Comparison of ENCODE assay signal across 8 cellular contexts in the genomic region with DNA sequence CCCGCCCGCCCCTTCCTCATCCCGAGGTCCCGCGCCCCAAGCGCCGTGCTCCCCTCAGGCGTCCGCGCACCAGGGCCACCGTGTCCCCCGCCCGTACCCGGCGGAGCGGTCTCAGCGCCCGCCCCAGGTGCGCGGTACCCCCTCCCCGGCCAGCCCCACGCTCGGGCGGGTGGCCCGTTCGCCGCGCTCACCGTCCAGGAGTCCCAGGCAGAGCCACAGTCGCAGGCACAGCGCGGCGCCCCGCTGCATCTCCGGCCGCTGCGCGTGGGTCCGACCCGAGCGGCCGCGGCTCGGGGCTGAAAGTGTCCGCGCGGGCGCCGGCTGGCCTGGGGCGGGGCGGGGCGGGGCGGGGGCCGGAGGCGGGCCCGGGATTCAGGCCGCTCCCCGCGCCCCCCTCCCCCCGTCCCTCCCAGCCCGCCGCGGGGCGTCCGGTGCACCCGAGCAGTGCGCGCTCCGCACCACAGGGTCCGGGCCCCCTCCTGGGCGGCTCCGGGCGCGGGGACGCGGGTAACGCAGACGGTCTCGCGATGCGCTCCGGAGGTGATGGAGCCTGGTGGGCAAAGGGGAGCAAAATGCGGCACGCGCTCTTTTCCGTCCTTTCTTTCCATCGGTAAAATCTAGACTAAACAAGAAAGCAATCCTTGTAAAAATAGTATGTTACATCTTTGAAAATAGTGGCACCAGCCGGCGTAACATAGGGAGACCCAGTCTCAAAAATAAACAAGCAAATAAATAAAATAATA. TPM values are rescaled to one million over a fixed set of nuclear protein-coding genes. Genes with fewer than 3 reads are reported as not detected.
DNase-seq lines count a peak whose midpoint lies in the region; ATAC-seq and TF ChIP-seq lines count a peak whose summit lies in the region.

TSS of gene FLT4 (minus strand) at position 304 of the 743 bp plus-strand sequence. CDS start at position 249, 55 bp downstream.

- H3K4me1 Mint-ChIP-seq in effector memory CD8-positive, alpha-beta T cell (ENCODE audit: low read depth in 2 of 2): peaks cover 19 to 22% of the 10 kb centered on the region in 2 donors
- H3K4me1 Mint-ChIP-seq in naive thymus-derived CD8-positive, alpha-beta T cell: peaks cover 13 to 27% (median 19%) of the 10 kb centered on the region in 4 donors

- peak within 1 kb of the TSS; percentile 80 to 85 for H3K4me3 Mint-ChIP-seq in effector memory CD8-positive, alpha-beta T cell
- peak within 1 kb of the TSS; percentile 84 to 92 (median 89) for H3K4me3 Mint-ChIP-seq in naive thymus-derived CD8-positive, alpha-beta T cell

- H3K9me3 Mint-ChIP-seq in effector memory CD8-positive, alpha-beta T cell: no peaks in the 10 kb centered on the region
- H3K9me3 Mint-ChIP-seq in naive thymus-derived CD8-positive, alpha-beta T cell: no peaks in the 10 kb centered on the region

- peaks cover 4% of the 10 kb centered on the region for H3K36me3 Mint-ChIP-seq in effector memory CD8-positive, alpha-beta T cell (ENCODE audit: insufficient read depth)
- peaks cover 0 to 5% (median 0%) of the 10 kb centered on the region in 3 donors for H3K36me3 Mint-ChIP-seq in naive thymus-derived CD8-positive, alpha-beta T cell

- peak; percentile 60 for ATAC-seq in effector memory CD8-positive, alpha-beta T cell (replicated peaks)
- peak; percentile 55 to 66 for ATAC-seq in naive thymus-derived CD8-positive, alpha-beta T cell
- no peak for ATAC-seq in GM21723 (IDR thresholded peaks at IDR 0.05; ENCODE audit: unreplicated experiment)

- H3K4me3 ChIP-seq in AG04450 (ENCODE audit: low read depth, low read length) (peak within 1 kb of the TSS; percentile 37; the same call in 1 of the 2 replicates), LNCaP clone FGC (ENCODE audit: low read depth, low read length) (peak within 1 kb of the TSS; percentile 40)

- H3K27ac Mint-ChIP-seq in effector memory CD8-positive, alpha-beta T cell: peak within 1 kb of the TSS in 1 of 2 donors; percentile 74
- H3K27ac Mint-ChIP-seq in naive thymus-derived CD8-positive, alpha-beta T cell: peak within 1 kb of the TSS in 7 of 10 donors; percentile 61 to 86 (median 77)

- no peak for DNase-seq in AG04450 (ENCODE audit: low read depth, low spot score)
- DNase-seq in LNCaP clone FGC (ENCODE audit: low read depth): no peak
- no peak for DNase-seq in effector memory CD8-positive, alpha-beta T cell
- DNase-seq in naive thymus-derived CD8-positive, alpha-beta T cell: peak in 2 of 10 donors; percentile 16 to 58
- DNase-seq in SIG-M5 (lab: John Stamatoyannopoulos, UW): no peak
- no peak for DNase-seq in stimulated activated CD4-positive, alpha-beta T cell treated with anti-CD3 and anti-CD28 coated beads, Interleukin-2, amount 100 ng/mL, for 48 hours
- no peak for DNase-seq in putamen (ENCODE audit: low spot score)

- POLR2A ChIA-PET in AG04450 (lab: Yijun Ruan, JAX): no interaction called here
- POLR2A ChIA-PET in naive thymus-derived CD8-positive, alpha-beta T cell (lab: Charles Lee): interaction anchor here (0.7 to 3.0 kb wide), 9 partner anchors 8 to 181 kb away, joined by 3 to 9 read pairs (median 3); partner anchors contain the start of gene MGAT1

- no peaks in the 10 kb centered on the region; the same call in 1 of the 2 replicates for H3K9me3 ChIP-seq in AG04450 (ENCODE audit: control insufficient read depth, insufficient read depth, low read length)

- CTCF ChIA-PET in AG04450 (lab: Charles Lee): interaction anchor here (0.7 kb wide), 1 partner anchor 94 kb away, joined by 3 read pairs; no protein-coding TSS in a partner anchor

- peaks cover 38% of the 10 kb centered on the region for H3K27me3 ChIP-seq in AG04450 (ENCODE audit: control insufficient read depth, insufficient read depth, low read length)

- H3K27ac ChIP-seq in AG04450 (ENCODE audit: low read depth, low read length): no peak within 1 kb of the TSS

- TF ChIP-seq CTCF in AG04450 (IDR thresholded peaks at IDR 0.05; ENCODE audit: low read depth, low read length): no peak
- no peak for TF ChIP-seq CTCF in LNCaP clone FGC (IDR thresholded peaks at IDR 0.05; ENCODE audit: control insufficient read depth, extremely low read depth, insufficient read depth)

- peaks cover 44 to 62% of the 10 kb centered on the region in 2 donors for H3K27me3 Mint-ChIP-seq in effector memory CD8-positive, alpha-beta T cell
- peaks cover 0 to 35% (median 17%) of the 10 kb centered on the region in 5 donors for H3K27me3 Mint-ChIP-seq in naive thymus-derived CD8-positive, alpha-beta T cell

RNA-seq across cellular contexts. Expression of gene FLT4, which starts in this region (rescaled TPM):
- polyA plus RNA-seq in AG04450 (2011; rRNA removed): not detected in 2 replicates
- 0.18 TPM in 1 of 2 replicates, not detected in the other for polyA minus RNA-seq in AG04450 (2011; rRNA and poly(A)+ RNA removed)
- 10 to 100 TPM; 40.6 to 44.5 TPM for total RNA-seq in naive thymus-derived CD8-positive, alpha-beta T cell
- 1 to 10 TPM in 2 of 3 donors, under 1 TPM in 1; 0.93 to 2.8 (median 1.1) TPM for polyA plus RNA-seq in naive thymus-derived CD8-positive, alpha-beta T cell
